In genomic region chr2:48569433-48569832, GRCh38 we compare ENCODE assay signal across 1 cellular context.
TF ChIP-seq lines count a peak whose summit lies in the region.

No MANE protein-coding gene starts in this region.

TF ChIP-seq in endothelial cell of umbilical vein, 7 proteins besides CTCF, POLR2A, EP300 and RAD21:
- no peak for TF ChIP-seq JUN (IDR thresholded peaks at IDR 0.05; ENCODE audit: borderline replicate concordance, insufficient read depth, insufficient read length, low read depth)
- no peak for TF ChIP-seq POLR2AphosphoS5 (IDR thresholded peaks at IDR 0.05; ENCODE audit: insufficient read depth, low read depth, low read length)
- TF ChIP-seq MAX (IDR thresholded peaks at IDR 0.05; ENCODE audit: insufficient read depth, insufficient read length), result no peak
